ENCODE assay signal across 17 cellular contexts in genomic region chr2:138964413-138964812, GRCh38.
DNase-seq lines count a peak whose midpoint lies in the region; ATAC-seq, FAIRE-seq and TF ChIP-seq lines count a peak whose summit lies in the region.
"Had no signal": no experiment of that assay in that cellular context is flagged by ENCODE, and none has a peak within 500 bp of the region (broad histone marks: within the 10 kb centered on the region; RNA-seq: fewer than 3 reads in every experiment).

No MANE protein-coding gene starts in this region.

- H3K18ac ChIP-seq in H1 (ENCODE audit: extremely low read depth, low read length): no peak overlapping the region

- no peak overlapping the region for H4K91ac ChIP-seq in H1 (replicated peaks; ENCODE audit: insufficient read length, low read length)

- H3K14ac ChIP-seq in H1 (ENCODE audit: insufficient read length): no peak overlapping the region

- H3K36me3 ChIP-seq in GM23338 (ENCODE audit: insufficient read depth): no peaks in the 10 kb centered on the region
- no peaks in the 10 kb centered on the region for H3K36me3 ChIP-seq in H1 (ENCODE audit: control insufficient read depth in 2 of 4, insufficient read depth in 4 of 4, low read length in 3 of 4)
- no peaks in the 10 kb centered on the region for H3K36me3 ChIP-seq in psoas muscle (ENCODE audit: insufficient read depth in 1 of 2, low read depth in 1 of 2)
- H3K36me3 ChIP-seq in hepatocyte (replicated peaks; ENCODE audit: insufficient read depth, low read depth): no peaks in the 10 kb centered on the region

- H3K4me3 ChIP-seq in GM23338 (no peak overlapping the region), H1 (ENCODE audit: extremely low read depth in 1 of 4, insufficient read depth in 2 of 4, low read depth in 3 of 4, low read length in 4 of 4) (no peak overlapping the region), psoas muscle (no peak overlapping the region), hepatocyte (no peak overlapping the region)

- H3K27ac Mint-ChIP-seq in GM23338: no peak overlapping the region
- H3K27ac Mint-ChIP-seq in activated naive CD4-positive, alpha-beta T cell treated with anti-CD3 and anti-CD28 coated beads, Interleukin-2, amount 10 ng/mL, durations not matched to agents 7 days and 5 days: no peak overlapping the region
- H3K27ac Mint-ChIP-seq: B cell; CD4-positive, alpha-beta T cell had no signal

- CTCF ChIA-PET in H1 (lab: Charles Lee; ENCODE audit: partially characterized antibody): no interaction called here
- CTCF ChIA-PET in activated naive CD4-positive, alpha-beta T cell treated with anti-CD3 and anti-CD28 coated beads, Interleukin-2, amount 10 ng/mL, durations not matched to agents 7 days and 5 days (lab: Charles Lee): no interaction called here

- H3K79me1 ChIP-seq in H1 (ENCODE audit: low read depth, low read length): no peaks in the 10 kb centered on the region

- TF ChIP-seq POLR2A in H1 (IDR thresholded peaks at IDR 0.05; ENCODE audit: control extremely low read depth in 1 of 2, low read depth in 2 of 2, low read length in 2 of 2): no peak

- H2BK12ac ChIP-seq in H1 (ENCODE audit: low read depth, low read length): no peak overlapping the region

- no peak overlapping the region for H3K4ac ChIP-seq in H1 (replicated peaks; ENCODE audit: insufficient read length, low read depth, low read length)

- H3F3A ChIP-seq in GM23338 (replicated peaks; ENCODE audit: low read depth): no peaks in the 10 kb centered on the region

- H3K56ac ChIP-seq in H1 (replicated peaks; ENCODE audit: insufficient read length, low read depth, low read length): no peak overlapping the region

- DNase-seq in DMS53 (lab: John Stamatoyannopoulos, UW): peak; percentile 77
- no peak for DNase-seq in GM23338 (ENCODE audit: low spot score)
- DNase-seq in OCI-M1 (lab: John Stamatoyannopoulos, UW): peak; percentile 14
- no peak for DNase-seq in H1 (ENCODE audit: low read depth in 1 of 2, low spot score in 2 of 2)
- no peak for DNase-seq in psoas muscle
- DNase-seq in activated naive CD4-positive, alpha-beta T cell treated with anti-CD3 and anti-CD28 coated beads, Interleukin-2, amount 10 ng/mL, durations not matched to agents 7 days and 5 days: no peak
- no peak for DNase-seq in hepatocyte (ENCODE audit: low spot score)
- DNase-seq: ACHN; Calu3; CD4-positive, alpha-beta T cell; Karpas-422; NCI-H2107; NK-92 treated with Interleukin-12 subunit alpha and Interleukin-12 subunit beta, amount 100 ng/mL, for 24 hours; SK-N-SH; T-helper 1 cell had no signal

- H4K20me1 ChIP-seq in GM23338 (replicated peaks; ENCODE audit: insufficient read depth) (no peaks in the 10 kb centered on the region), H1 (replicated peaks in 1 of 2; ENCODE audit: control insufficient read depth in 1 of 2, insufficient read depth in 2 of 2, low read length in 2 of 2) (no peaks in the 10 kb centered on the region), hepatocyte (ENCODE audit: insufficient read depth, poor library complexity, severe bottlenecking) (no peaks in the 10 kb centered on the region)

- ATAC-seq in GM23338: no peak
- no peak for ATAC-seq in psoas muscle
- ATAC-seq: Right ventricle myocardium inferior had no signal

- no peak overlapping the region for H4K8ac ChIP-seq in H1 (ENCODE audit: extremely low read depth, insufficient read depth, low read length)

- H3K9ac ChIP-seq in H1 (replicated peaks in 1 of 4; ENCODE audit: extremely low read depth in 1 of 4, low read depth in 3 of 4, low read length in 3 of 4): no peak overlapping the region
- H3K9ac ChIP-seq: SK-N-SH had no signal

- FAIRE-seq in H1 (lab: Jason Lieb, UNC): no peak

- H3K79me2 ChIP-seq in GM23338 (replicated peaks; ENCODE audit: insufficient read depth): no peaks in the 10 kb centered on the region
- no peaks in the 10 kb centered on the region for H3K79me2 ChIP-seq in H1 (ENCODE audit: control insufficient read depth in 1 of 2, insufficient read depth in 2 of 2, low read length in 2 of 2)
- no peaks in the 10 kb centered on the region for H3K79me2 ChIP-seq in hepatocyte

- H3K4me1 Mint-ChIP-seq in GM23338: peaks cover 5% of the 10 kb centered on the region
- no peaks in the 10 kb centered on the region for H3K4me1 Mint-ChIP-seq in activated naive CD4-positive, alpha-beta T cell treated with anti-CD3 and anti-CD28 coated beads, Interleukin-2, amount 10 ng/mL, durations not matched to agents 7 days and 5 days
- H3K4me1 Mint-ChIP-seq: B cell had no signal

- H2BK120ac ChIP-seq in H1 (replicated peaks; ENCODE audit: low read depth, low read length): no peak overlapping the region

- TF ChIP-seq CTCF in GM23338 (conservative IDR thresholded peaks at IDR 0.05; ENCODE audit: low read depth in 2 of 2) (no peak), H1 (IDR thresholded peaks at IDR 0.05; ENCODE audit: control extremely low read depth in 1 of 3, insufficient read depth in 1 of 3, low read depth in 1 of 3, low read length in 3 of 3) (no peak), psoas muscle (IDR thresholded peaks at IDR 0.05) (no peak), hepatocyte (IDR thresholded peaks at IDR 0.05; ENCODE audit: poor library complexity) (no peak)

- no peak overlapping the region for H2AK5ac ChIP-seq in H1 (ENCODE audit: low read depth, low read length)

- no peak overlapping the region for H2BK5ac ChIP-seq in H1 (ENCODE audit: low read depth, low read length)

- H3K9me3 ChIP-seq in H1 (ENCODE audit: insufficient read depth in 2 of 2, low read depth in 1 of 2, low read length in 1 of 2) (no peaks in the 10 kb centered on the region), psoas muscle (no peaks in the 10 kb centered on the region), hepatocyte (ENCODE audit: low read depth) (no peaks in the 10 kb centered on the region)
- H3K9me3 ChIP-seq: SK-N-SH had no signal

- H3K27ac ChIP-seq in GM23338 (ENCODE audit: low read depth) (no peak overlapping the region), H1 (ENCODE audit: low read depth, low read length) (no peak overlapping the region), psoas muscle (no peak overlapping the region), hepatocyte (no peak overlapping the region)

- no peak overlapping the region for H3K4me3 Mint-ChIP-seq in GM23338
- H3K4me3 Mint-ChIP-seq in activated naive CD4-positive, alpha-beta T cell treated with anti-CD3 and anti-CD28 coated beads, Interleukin-2, amount 10 ng/mL, durations not matched to agents 7 days and 5 days: no peak overlapping the region
- H3K4me3 Mint-ChIP-seq: B cell; CD4-positive, alpha-beta T cell had no signal

- H3K36me3 Mint-ChIP-seq in GM23338 (ENCODE audit: low read depth): no peaks in the 10 kb centered on the region
- no peaks in the 10 kb centered on the region for H3K36me3 Mint-ChIP-seq in activated naive CD4-positive, alpha-beta T cell treated with anti-CD3 and anti-CD28 coated beads, Interleukin-2, amount 10 ng/mL, durations not matched to agents 7 days and 5 days

- H3K9me3 Mint-ChIP-seq in GM23338: no peaks in the 10 kb centered on the region; the same call in 2 of the 3 replicates
- H3K9me3 Mint-ChIP-seq in activated naive CD4-positive, alpha-beta T cell treated with anti-CD3 and anti-CD28 coated beads, Interleukin-2, amount 10 ng/mL, durations not matched to agents 7 days and 5 days: peaks cover 1% of the 10 kb centered on the region

- intact Hi-C loops in psoas muscle (cut with DNase I): no loop called here

- no peaks in the 10 kb centered on the region for H3K23me2 ChIP-seq in H1 (ENCODE audit: low read depth, low read length)

- no peak overlapping the region for H2BK20ac ChIP-seq in H1 (ENCODE audit: low read length)

- no peak for TF ChIP-seq RAD21 in H1 (IDR thresholded peaks at IDR 0.05 in 1 of 2, conservative IDR thresholded peaks at IDR 0.05 in 1 of 2; ENCODE audit: low read depth in 2 of 2, low read length in 2 of 2)

- no peaks in the 10 kb centered on the region for H3K27me3 ChIP-seq in GM23338 (ENCODE audit: insufficient read depth)
- no peaks in the 10 kb centered on the region for H3K27me3 ChIP-seq in H1 (replicated peaks in 1 of 4; ENCODE audit: control insufficient read depth in 3 of 4, extremely low read depth in 1 of 4, insufficient read depth in 3 of 4, low read length in 3 of 4)
- no peaks in the 10 kb centered on the region for H3K27me3 ChIP-seq in psoas muscle (ENCODE audit: insufficient read depth in 3 of 3, low read length in 2 of 3)
- no peaks in the 10 kb centered on the region for H3K27me3 ChIP-seq in hepatocyte

- TF ChIP-seq EP300 in H1 (IDR thresholded peaks at IDR 0.05; ENCODE audit: borderline replicate concordance in 1 of 2, low read depth in 2 of 2, low read length in 2 of 2): no peak

- WGBS in H1 (ENCODE audit: extremely low coverage in 1 of 2, insufficient coverage in 1 of 2, insufficient read length in 1 of 2, insufficient replicate concordance in 2 of 2, low coverage in 1 of 2, low lambda C conversion rate in 2 of 2, missing lambda C conversion rate in 1 of 2), 2 experiments: 95% methylated on average over 1 of the region's 1 CpG; no CpG with 5 or more reads in 1 of the 2 experiments
- 89 to 94% (median 90%) methylated on average over 1 of the region's 1 CpG for WGBS in psoas muscle, 3 donors
- WGBS in hepatocyte (ENCODE audit: low lambda C conversion rate, missing lambda C conversion rate): 63% methylated on average over 1 of the region's 1 CpG

- H3K9me2 ChIP-seq in GM23338 (ENCODE audit: insufficient read depth) (0 out of 2 replicates have a peak, but pooled peaks cover 2% of the 10 kb centered on the region), hepatocyte (replicated peaks; ENCODE audit: insufficient read depth) (no peaks in the 10 kb centered on the region)
- H3K9me2 ChIP-seq: SK-N-SH had no signal

- POLR2A ChIA-PET in H1 (lab: Charles Lee; ENCODE audit: partially characterized antibody): no interaction called here

- no peak overlapping the region for H4K5ac ChIP-seq in H1 (ENCODE audit: insufficient read length, low read depth, low read length)

- no peak overlapping the region for H3K4me2 ChIP-seq in GM23338
- no peak overlapping the region for H3K4me2 ChIP-seq in H1 (ENCODE audit: insufficient read depth in 1 of 2, low read depth in 2 of 2, low read length in 2 of 2)
- no peak overlapping the region for H3K4me2 ChIP-seq in hepatocyte
- H3K4me2 ChIP-seq: SK-N-SH had no signal

- H3K4me1 ChIP-seq in GM23338 (ENCODE audit: insufficient read depth): peaks cover 6% of the 10 kb centered on the region
- no peaks in the 10 kb centered on the region; a peak in 1 of 7 replicates for H3K4me1 ChIP-seq in H1 (replicated peaks in 1 of 4; ENCODE audit: control insufficient read depth in 3 of 4, insufficient read depth in 4 of 4, low read length in 3 of 4)
- no peaks in the 10 kb centered on the region for H3K4me1 ChIP-seq in psoas muscle
- H3K4me1 ChIP-seq in hepatocyte (ENCODE audit: insufficient read depth): no peaks in the 10 kb centered on the region

- H2AFZ ChIP-seq in GM23338 (peak overlapping the region; percentile 60; the same call in 1 of the 2 replicates), H1 (ENCODE audit: low read length) (0 out of 2 replicates have a peak overlapping the region, but pooled peaks have one; percentile 36), hepatocyte (no peak overlapping the region)

- peaks cover 2% of the 10 kb centered on the region for H3K27me3 Mint-ChIP-seq in GM23338 (ENCODE audit: insufficient read depth, low read depth, poor library complexity)
- H3K27me3 Mint-ChIP-seq in activated naive CD4-positive, alpha-beta T cell treated with anti-CD3 and anti-CD28 coated beads, Interleukin-2, amount 10 ng/mL, durations not matched to agents 7 days and 5 days: no peaks in the 10 kb centered on the region
- H3K27me3 Mint-ChIP-seq: B cell; CD4-positive, alpha-beta T cell had no signal

- no peak overlapping the region for H2BK15ac ChIP-seq in H1 (ENCODE audit: low read length)

- H3K23ac ChIP-seq in H1 (ENCODE audit: insufficient read length): no peak overlapping the region

Comparison
In these comparisons a context has a peak if more than half of its experiments do, and no peak if none do; other contexts are left out.
1. DNase-seq: peak in DMS53 (single experiment) and OCI-M1 (single experiment); none in GM23338 (single experiment), H1 (0 of 2), psoas muscle (0 of 2), activated naive CD4-positive, alpha-beta T cell treated with anti-CD3 and anti-CD28 coated beads, Interleukin-2, amount 10 ng/mL, durations not matched to agents 7 days and 5 days (single experiment) and hepatocyte (single experiment).